In the genomic region with DNA sequence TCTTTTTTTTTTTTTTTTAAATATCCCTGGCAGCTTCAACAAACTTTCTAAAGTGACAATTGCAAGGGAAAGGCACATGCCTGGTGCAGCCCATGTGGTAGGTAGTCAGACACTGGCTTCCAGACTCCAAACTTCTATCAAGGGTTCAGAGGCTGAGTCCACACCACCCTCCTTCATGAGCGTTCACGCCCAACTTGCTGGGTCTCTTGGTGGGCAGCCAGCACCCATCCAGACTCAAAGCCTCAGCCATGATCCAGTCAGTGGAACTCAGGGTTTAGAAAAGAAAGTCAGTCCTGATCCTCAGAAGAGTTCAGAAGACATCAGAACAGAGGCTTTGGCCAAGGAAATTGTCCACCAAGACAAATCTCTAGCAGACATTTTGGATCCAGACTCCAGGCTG, we compare ENCODE assay signal across 31 cellular contexts.
DNase-seq lines count a peak whose midpoint lies in the region; ATAC-seq, FAIRE-seq and TF ChIP-seq lines count a peak whose summit lies in the region.
"Had no signal": no experiment of that assay in that cellular context is flagged by ENCODE, and none has a peak within 500 bp of the region (broad histone marks: within the 10 kb centered on the region; RNA-seq: fewer than 3 reads in every experiment).

No MANE protein-coding gene starts in this region.

- H3K27ac Mint-ChIP-seq in endodermal cell (peak overlapping the region; percentile 15), osteocyte (ENCODE audit: unreplicated experiment) (peak overlapping the region; percentile 88)
- H3K27ac Mint-ChIP-seq: CD14-positive monocyte; CD8-positive, alpha-beta memory T cell had no signal

- no peak overlapping the region for H3K4me3 ChIP-seq in endodermal cell (ENCODE audit: low read length)
- H3K4me3 ChIP-seq: K562, MG63 had no signal

- no peak for TF ChIP-seq CTCF in endodermal cell (conservative IDR thresholded peaks at IDR 0.05)
- no peak for TF ChIP-seq CTCF in osteocyte (IDR thresholded peaks at IDR 0.05)

- peaks cover 60% of the 10 kb centered on the region for H3K36me3 ChIP-seq in endodermal cell (ENCODE audit: control insufficient read depth, insufficient read depth, low read length)

- H3K9me3 Mint-ChIP-seq in endodermal cell (peaks cover 5% of the 10 kb centered on the region), osteocyte (ENCODE audit: unreplicated experiment) (no peaks in the 10 kb centered on the region)

- H3K4me3 Mint-ChIP-seq in endodermal cell, result no peak overlapping the region
- H3K4me3 Mint-ChIP-seq in osteocyte (ENCODE audit: unreplicated experiment), result no peak overlapping the region
- H3K4me3 Mint-ChIP-seq: CD14-positive monocyte; CD8-positive, alpha-beta memory T cell had no signal

- H3K9ac ChIP-seq in endodermal cell (ENCODE audit: extremely low read depth, low read length, poor library complexity, severe bottlenecking), result no peak overlapping the region

- DNase-seq in left ventricle myocardium superior, result no peak
- DNase-seq in Right ventricle myocardium superior, result no peak
- no peak for DNase-seq in endodermal cell
- DNase-seq in osteocyte (ENCODE audit: extremely low spot score, unreplicated experiment), result no peak
- no peak for DNase-seq in activated naive CD4-positive, alpha-beta T cell treated with anti-CD3 and anti-CD28 coated beads, Interleukin-2, amount 50 U/mL, for 16 hours
- DNase-seq in HTR-8/SVneo (ENCODE audit: insufficient read length, low spot score), result no peak
- DNase-seq: 8988T; ACHN; BE2C; CD8-positive, alpha-beta memory T cell; DMS 273 treated with DMSO at 0.1 percent for 48 hours; DMS79; GDM1; HCEC 1CT; MG63; NCI-H1105 treated with DMSO at 0.1 percent for 48 hours; NCI-H146; NCI-H1930; NCI-H2107; NCI-H446; NCI-H526; NCI-H82; NK-92 treated with Interleukin-12 subunit alpha and Interleukin-12 subunit beta, amount 100 ng/mL, for 24 hours; PC-3 had no signal

- H3K27me3 Mint-ChIP-seq in endodermal cell (ENCODE audit: insufficient read depth) (no peaks in the 10 kb centered on the region), osteocyte (ENCODE audit: unreplicated experiment) (no peaks in the 10 kb centered on the region)

- intact Hi-C loops in left ventricle myocardium superior (cut with micrococcal nuclease) (loop anchor here (5.0 kb wide), 1 partner anchor 244 kb away; no protein-coding TSS in a partner anchor), Right ventricle myocardium superior (cut with DNase I) (loop anchor here (5.0 kb wide), 1 partner anchor 239 kb away; no protein-coding TSS in a partner anchor)

- peaks cover 4% of the 10 kb centered on the region for H3K4me1 Mint-ChIP-seq in endodermal cell
- peaks cover 73% of the 10 kb centered on the region for H3K4me1 Mint-ChIP-seq in osteocyte (ENCODE audit: unreplicated experiment)
- H3K4me1 Mint-ChIP-seq: CD14-positive monocyte; CD8-positive, alpha-beta memory T cell had no signal

- H3K4me1 ChIP-seq in endodermal cell (ENCODE audit: control insufficient read depth, insufficient read depth, low read length), result no peaks in the 10 kb centered on the region

- H3K27me3 ChIP-seq in endodermal cell (ENCODE audit: control insufficient read depth, insufficient read depth, low read length, poor library complexity, severe bottlenecking), result no peaks in the 10 kb centered on the region
- H3K27me3 ChIP-seq: BE2C, MG63 had no signal

- no peak overlapping the region for H3K27ac ChIP-seq in endodermal cell (ENCODE audit: low read depth, low read length)

- WGBS in endodermal cell (ENCODE audit: insufficient coverage in 1 of 2, insufficient read length in 1 of 2), 2 experiments, result 98 to 100% methylated on average over 2 of the region's 2 CpGs

- ATAC-seq in left ventricle myocardium superior (peak; percentile 12), Right ventricle myocardium superior (ENCODE audit: poor library complexity) (no peak), HG03108 (IDR thresholded peaks at IDR 0.05; ENCODE audit: unreplicated experiment) (no peak)
- ATAC-seq: HepG2, K562, PC-3, Right ventricle myocardium inferior had no signal

- no peak for FAIRE-seq in HTR-8/SVneo (lab: Jason Lieb, UNC)
- FAIRE-seq: GM12891, H1, HepG2, K562 had no signal

- peaks cover 7% of the 10 kb centered on the region for H3K9me3 ChIP-seq in endodermal cell (ENCODE audit: control insufficient read depth, low read length)
- H3K9me3 ChIP-seq: BE2C had no signal

- peaks cover 51% of the 10 kb centered on the region for H3K36me3 Mint-ChIP-seq in endodermal cell (ENCODE audit: low read depth)
- H3K36me3 Mint-ChIP-seq in osteocyte (ENCODE audit: unreplicated experiment), result no peaks in the 10 kb centered on the region
- H3K36me3 Mint-ChIP-seq: CD14-positive monocyte had no signal
